Comparison of ENCODE assay signal across 8 cellular contexts in genomic region chr7:105589221-105590077, GRCh38. TPM values are rescaled to one million over a fixed set of nuclear protein-coding genes. Genes with fewer than 3 reads are reported as not detected.
DNase-seq lines count a peak whose midpoint lies in the region; ATAC-seq and TF ChIP-seq lines count a peak whose summit lies in the region.

No MANE protein-coding gene starts in this region.

- no peaks in the 10 kb centered on the region for H3K27me3 Mint-ChIP-seq in CD4-positive, CD25-positive, alpha-beta regulatory T cell
- H3K27me3 Mint-ChIP-seq in activated B cell treated with CpG ODN at 0.5 μM for 24 hours: no peaks in the 10 kb centered on the region

- peaks cover 0 to 3% (median 0%) of the 10 kb centered on the region in 7 donors for H3K9me3 Mint-ChIP-seq in CD4-positive, CD25-positive, alpha-beta regulatory T cell
- H3K9me3 Mint-ChIP-seq in activated B cell treated with CpG ODN at 0.5 μM for 24 hours: peaks cover 5% of the 10 kb centered on the region

- TF ChIP-seq POLR2A in lower leg skin (IDR thresholded peaks at IDR 0.05): no peak

- peak overlapping the region in 1 of 4 donors; percentile 49 for H3K4me3 Mint-ChIP-seq in CD4-positive, CD25-positive, alpha-beta regulatory T cell
- H3K4me3 Mint-ChIP-seq in activated B cell treated with CpG ODN at 0.5 μM for 24 hours: no peak overlapping the region

- no peak overlapping the region for H3K27ac ChIP-seq in CD4-positive, CD25-positive, alpha-beta regulatory T cell (ENCODE audit: insufficient read depth, low read length, poor library complexity, severe bottlenecking)
- H3K27ac ChIP-seq in coronary artery: no peak overlapping the region

- peak; percentile 90 to 92 for ATAC-seq in CD4-positive, CD25-positive, alpha-beta regulatory T cell (ENCODE audit: low read depth in 2 of 2)
- ATAC-seq in GM19035 (IDR thresholded peaks at IDR 0.05; ENCODE audit: unreplicated experiment) (peak; percentile 72), HG03159 (IDR thresholded peaks at IDR 0.05; ENCODE audit: unreplicated experiment) (peak; percentile 76), activated B cell treated with CpG ODN at 0.5 μM for 24 hours (ENCODE audit: low read depth) (peak; percentile 89)

- H3K36me3 ChIP-seq in CD4-positive, CD25-positive, alpha-beta regulatory T cell (ENCODE audit: control insufficient read depth, insufficient read depth, low read length): no peaks in the 10 kb centered on the region

- H3K4me1 Mint-ChIP-seq in CD4-positive, CD25-positive, alpha-beta regulatory T cell: peaks cover 0 to 14% (median 8%) of the 10 kb centered on the region in 4 donors
- H3K4me1 Mint-ChIP-seq in activated B cell treated with CpG ODN at 0.5 μM for 24 hours: peaks cover 38% of the 10 kb centered on the region

- intact Hi-C loops in activated B cell treated with CpG ODN at 0.5 μM for 24 hours (cut with micrococcal nuclease) (loop anchor here (1.0 to 2.0 kb wide), 4 partner anchors 190 to 705 kb away; no protein-coding TSS in a partner anchor), lower leg skin (cut with DNase I; ENCODE audit: low total_unique reads) (no loop called here)

- TF ChIP-seq CTCF in activated B cell treated with CpG ODN at 0.5 μM for 24 hours (IDR thresholded peaks at IDR 0.05): no peak
- TF ChIP-seq CTCF in coronary artery (IDR thresholded peaks at IDR 0.05): no peak
- no peak for TF ChIP-seq CTCF in lower leg skin (IDR thresholded peaks at IDR 0.05)

- H3K27ac Mint-ChIP-seq in CD4-positive, CD25-positive, alpha-beta regulatory T cell: no peak overlapping the region
- peak overlapping the region; percentile 27 for H3K27ac Mint-ChIP-seq in activated B cell treated with CpG ODN at 0.5 μM for 24 hours

- CTCF ChIA-PET in activated B cell treated with CpG ODN at 0.5 μM for 24 hours (lab: Charles Lee): interaction anchor here (1.0 to 1.5 kb wide), 5 partner anchors 26 to 706 kb away, joined by 3 to 5 read pairs (median 4); no protein-coding TSS in a partner anchor

- H3K27me3 ChIP-seq in CD4-positive, CD25-positive, alpha-beta regulatory T cell (ENCODE audit: control insufficient read depth, insufficient read depth, low read length): no peaks in the 10 kb centered on the region

- H3K4me1 ChIP-seq in CD4-positive, CD25-positive, alpha-beta regulatory T cell (ENCODE audit: control insufficient read depth, insufficient read depth, low read length, poor library complexity, severe bottlenecking): no peaks in the 10 kb centered on the region

- DNase-seq in CD4-positive, CD25-positive, alpha-beta regulatory T cell: peak; percentile 21 to 84 (median 58)
- peak; percentile 70 for DNase-seq in NCI-H2171 (lab: John Stamatoyannopoulos, UW)
- DNase-seq in activated B cell treated with CpG ODN at 0.5 μM for 24 hours: no peak
- peak; percentile 31 for DNase-seq in coronary artery (ENCODE audit: low spot score)
- DNase-seq in lower leg skin (ENCODE audit: low spot score in 2 of 2): peak; percentile 37 to 80
- DNase-seq in stimulated activated CD8-positive, alpha-beta memory T cell treated with anti-CD3 and anti-CD28 coated beads, Interleukin-12 subunit alpha, Interleukin-12 subunit beta, amount 100 ng/mL, for 24 hours (ENCODE audit: extremely low read depth): peak; percentile 11

- H3K4me3 ChIP-seq in CD4-positive, CD25-positive, alpha-beta regulatory T cell (ENCODE audit: low read depth, low read length): no peak overlapping the region
- H3K4me3 ChIP-seq in coronary artery (no peak overlapping the region), lower leg skin (ENCODE audit: low read depth, poor library complexity, severe bottlenecking) (no peak overlapping the region)

- POLR2A ChIA-PET in activated B cell treated with CpG ODN at 0.5 μM for 24 hours (lab: Charles Lee): no interaction called here

- no peaks in the 10 kb centered on the region for H3K9me3 ChIP-seq in CD4-positive, CD25-positive, alpha-beta regulatory T cell (ENCODE audit: control insufficient read depth in 2 of 2, low read length in 2 of 2)

- 29 to 31% methylated on average over 6 of the region's 6 CpGs for WGBS in lower leg skin, 2 donors

- no peaks in the 10 kb centered on the region for H3K36me3 Mint-ChIP-seq in CD4-positive, CD25-positive, alpha-beta regulatory T cell
- no peaks in the 10 kb centered on the region for H3K36me3 Mint-ChIP-seq in activated B cell treated with CpG ODN at 0.5 μM for 24 hours (ENCODE audit: low read depth)

RNA-seq across cellular contexts. Expression of gene EFCAB10, which starts 8.2 kb away (rescaled TPM):
- total RNA-seq in CD4-positive, CD25-positive, alpha-beta regulatory T cell: 0.86 TPM
- not detected for polyA plus RNA-seq in CD4-positive, CD25-positive, alpha-beta regulatory T cell
- total RNA-seq in activated B cell treated with CpG ODN at 0.5 μM for 24 hours (not detected in 2 replicates), lower leg skin (not detected)

RNA-seq across cellular contexts. Expression of gene RINT1, which starts 57.4 kb away (rescaled TPM):
- total RNA-seq in CD4-positive, CD25-positive, alpha-beta regulatory T cell: 25.5 TPM
- polyA plus RNA-seq in CD4-positive, CD25-positive, alpha-beta regulatory T cell: 10 to 100 TPM; 13.2 to 19.3 (median 18.7) TPM
- total RNA-seq in activated B cell treated with CpG ODN at 0.5 μM for 24 hours (31.1 and 35.5 TPM in 2 replicates), lower leg skin (10 to 100 TPM; 11.2 to 29.1 (median 21.1) TPM)
